Comparison of ENCODE assay signal across 8 cellular contexts in the genomic region with DNA sequence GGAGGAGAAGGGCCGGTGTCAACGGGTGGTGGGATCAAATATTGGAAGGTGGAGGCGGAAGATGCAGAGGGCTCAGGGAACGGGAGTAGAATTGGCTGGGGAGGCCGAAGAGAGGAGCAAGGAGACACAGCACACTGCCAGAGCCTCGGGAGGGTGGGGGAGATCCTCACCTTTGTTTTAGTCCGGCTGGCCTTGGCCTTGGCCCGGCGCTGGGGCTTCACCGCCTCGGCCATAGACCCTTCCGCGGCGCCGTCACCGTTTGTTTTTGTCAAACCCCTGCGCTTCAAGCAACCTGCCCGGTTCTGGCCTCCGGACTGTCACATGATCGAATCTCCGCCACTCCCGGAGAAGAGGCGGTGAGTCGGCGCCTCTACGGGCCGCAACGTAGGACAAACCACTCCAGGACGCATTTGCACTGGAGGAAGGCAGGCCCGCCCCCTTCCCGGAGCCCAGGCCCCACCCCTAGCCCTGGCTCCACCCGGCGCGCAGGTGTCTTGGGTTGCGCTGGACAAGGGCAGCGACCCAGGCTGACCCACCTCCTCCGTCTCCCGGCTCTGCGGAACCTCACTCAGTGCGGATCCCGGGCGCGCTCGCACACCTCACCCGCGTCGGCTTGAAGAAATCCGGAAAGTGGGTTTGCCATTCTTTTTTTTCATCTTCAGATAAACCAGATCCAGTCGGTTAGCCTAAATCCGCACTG. TPM values are rescaled to one million over a fixed set of nuclear protein-coding genes. Genes with fewer than 3 reads are reported as not detected.
DNase-seq lines count a peak whose midpoint lies in the region; ATAC-seq and TF ChIP-seq lines count a peak whose summit lies in the region.

A gene with protein sequence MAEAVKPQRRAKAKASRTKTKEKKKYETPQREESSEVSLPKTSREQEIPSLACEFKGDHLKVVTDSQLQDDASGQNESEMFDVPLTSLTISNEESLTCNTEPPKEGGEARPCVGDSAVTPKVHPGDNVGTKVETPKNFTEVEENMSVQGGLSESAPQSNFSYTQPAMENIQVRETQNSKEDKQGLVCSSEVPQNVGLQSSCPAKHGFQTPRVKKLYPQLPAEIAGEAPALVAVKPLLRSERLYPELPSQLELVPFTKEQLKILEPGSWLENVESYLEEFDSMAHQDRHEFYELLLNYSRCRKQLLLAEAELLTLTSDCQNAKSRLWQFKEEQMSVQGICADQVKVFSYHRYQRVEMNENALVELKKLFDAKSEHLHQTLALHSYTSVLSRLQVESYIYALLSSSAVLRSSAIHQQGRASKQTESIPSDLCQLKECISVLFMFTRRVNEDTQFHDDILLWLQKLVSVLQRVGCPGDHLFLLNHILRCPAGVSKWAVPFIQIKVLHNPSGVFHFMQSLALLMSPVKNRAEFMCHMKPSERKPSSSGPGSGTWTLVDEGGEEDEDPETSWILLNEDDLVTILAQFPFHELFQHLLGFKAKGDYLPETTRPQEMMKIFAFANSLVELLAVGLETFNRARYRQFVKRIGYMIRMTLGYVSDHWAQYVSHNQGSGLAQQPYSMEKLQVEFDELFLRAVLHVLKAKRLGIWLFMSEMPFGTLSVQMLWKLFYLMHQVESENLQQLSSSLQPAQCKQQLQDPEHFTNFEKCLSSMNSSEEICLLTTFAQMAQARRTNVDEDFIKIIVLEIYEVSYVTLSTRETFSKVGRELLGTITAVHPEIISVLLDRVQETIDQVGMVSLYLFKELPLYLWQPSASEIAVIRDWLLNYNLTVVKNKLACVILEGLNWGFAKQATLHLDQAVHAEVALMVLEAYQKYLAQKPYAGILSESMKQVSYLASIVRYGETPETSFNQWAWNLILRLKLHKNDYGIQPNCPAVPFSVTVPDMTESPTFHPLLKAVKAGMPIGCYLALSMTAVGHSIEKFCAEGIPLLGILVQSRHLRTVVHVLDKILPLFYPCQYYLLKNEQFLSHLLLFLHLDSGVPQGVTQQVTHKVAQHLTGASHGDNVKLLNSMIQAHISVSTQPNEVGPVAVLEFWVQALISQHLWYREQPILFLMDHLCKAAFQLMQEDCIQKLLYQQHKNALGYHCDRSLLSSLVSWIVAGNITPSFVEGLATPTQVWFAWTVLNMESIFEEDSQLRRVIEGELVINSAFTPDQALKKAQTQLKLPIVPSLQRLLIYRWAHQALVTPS (N-terminal part only) (minus strand): TSS at position 323 of the 700 bp plus-strand sequence. CDS start 90 bp downstream, at position 233.

- ATAC-seq in GM21619 (IDR thresholded peaks at IDR 0.05; ENCODE audit: unreplicated experiment) (peak; percentile 96), mucosa of descending colon (peak; percentile 100)

- intact Hi-C loops in mucosa of descending colon (cut with DNase I, micrococcal nuclease), result loop anchor here in 1 of 2 donors (10.0 kb wide), 1 partner anchor 108 kb away; the partner anchor contains the start of gene PSTPIP2

- TF ChIP-seq RAD21 in Ishikawa (IDR thresholded peaks at IDR 0.05; ENCODE audit: low read depth), result no peak

- no peaks in the 10 kb centered on the region for H3K36me3 ChIP-seq in mucosa of descending colon (ENCODE audit: low read depth)

- H3K9me3 ChIP-seq in mucosa of descending colon, result no peaks in the 10 kb centered on the region

- TF ChIP-seq CTCF in epithelial cell of proximal tubule (conservative IDR thresholded peaks at IDR 0.05; ENCODE audit: low read depth, low read length) (no peak), mucosa of descending colon (IDR thresholded peaks at IDR 0.05) (no peak)

- TF ChIP-seq EP300 in Ishikawa (IDR thresholded peaks at IDR 0.05; ENCODE audit: borderline replicate concordance), result no peak

- peaks cover 13% of the 10 kb centered on the region for H3K4me1 ChIP-seq in mucosa of descending colon (ENCODE audit: low read depth)

- peak; percentile 87 for DNase-seq in DMS153 treated with DMSO at 0.1 percent for 48 hours (lab: John Stamatoyannopoulos, UW; ENCODE audit: unreplicated experiment)
- peak; percentile 64 for DNase-seq in OCI-M2 (lab: John Stamatoyannopoulos, UW; ENCODE audit: unreplicated experiment)
- DNase-seq in activated T-cell treated with anti-CD3 and anti-CD28 coated beads for 4 hours, result peak; percentile 85
- DNase-seq in epithelial cell of proximal tubule (ENCODE audit: low read depth), result peak; percentile 71
- DNase-seq in mucosa of descending colon, result peak; percentile 98
- peak; percentile 72 to 84 for DNase-seq in stimulated activated CD8-positive, alpha-beta memory T cell treated with anti-CD3 and anti-CD28 coated beads, Interleukin-4, amount 100 ng/mL, for 1 hour (ENCODE audit: low read depth in 2 of 2, low spot score in 1 of 2)

- H3K4me3 ChIP-seq in epithelial cell of proximal tubule (ENCODE audit: low read depth, low read length), result peak within 1 kb of the TSS; percentile 92
- H3K4me3 ChIP-seq in mucosa of descending colon, result peak within 1 kb of the TSS; percentile 52

TF ChIP-seq in Ishikawa, 13 proteins besides CTCF, POLR2A, EP300 and RAD21:
- no peak for TF ChIP-seq CEBPB (IDR thresholded peaks at IDR 0.05)
- no peak for TF ChIP-seq ZBTB7A (IDR thresholded peaks at IDR 0.05; ENCODE audit: low read depth)
- peak; percentile 55 for TF ChIP-seq MAX (IDR thresholded peaks at IDR 0.05)
- TF ChIP-seq EGR1 (IDR thresholded peaks at IDR 0.05), result peak; percentile 44; the same call in 1 of the 2 replicates
- peak; percentile 47; the same call in 1 of the 2 replicates for TF ChIP-seq TCF12 (IDR thresholded peaks at IDR 0.05; ENCODE audit: low read depth)
- peak; percentile 51; the same call in 1 of the 2 replicates for TF ChIP-seq YY1 (IDR thresholded peaks at IDR 0.05; ENCODE audit: low read depth)
- no peak for TF ChIP-seq FOXM1 (IDR thresholded peaks at IDR 0.05; ENCODE audit: borderline replicate concordance, low read depth)
- TF ChIP-seq, protein P1, sequence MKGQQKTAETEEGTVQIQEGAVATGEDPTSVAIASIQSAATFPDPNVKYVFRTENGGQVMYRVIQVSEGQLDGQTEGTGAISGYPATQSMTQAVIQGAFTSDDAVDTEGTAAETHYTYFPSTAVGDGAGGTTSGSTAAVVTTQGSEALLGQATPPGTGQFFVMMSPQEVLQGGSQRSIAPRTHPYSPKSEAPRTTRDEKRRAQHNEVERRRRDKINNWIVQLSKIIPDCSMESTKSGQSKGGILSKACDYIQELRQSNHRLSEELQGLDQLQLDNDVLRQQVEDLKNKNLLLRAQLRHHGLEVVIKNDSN (IDR thresholded peaks at IDR 0.05), result peak; percentile 96
- no peak for TF ChIP-seq TAF1 (IDR thresholded peaks at IDR 0.05; ENCODE audit: low read depth)
- TF ChIP-seq, protein P2, sequence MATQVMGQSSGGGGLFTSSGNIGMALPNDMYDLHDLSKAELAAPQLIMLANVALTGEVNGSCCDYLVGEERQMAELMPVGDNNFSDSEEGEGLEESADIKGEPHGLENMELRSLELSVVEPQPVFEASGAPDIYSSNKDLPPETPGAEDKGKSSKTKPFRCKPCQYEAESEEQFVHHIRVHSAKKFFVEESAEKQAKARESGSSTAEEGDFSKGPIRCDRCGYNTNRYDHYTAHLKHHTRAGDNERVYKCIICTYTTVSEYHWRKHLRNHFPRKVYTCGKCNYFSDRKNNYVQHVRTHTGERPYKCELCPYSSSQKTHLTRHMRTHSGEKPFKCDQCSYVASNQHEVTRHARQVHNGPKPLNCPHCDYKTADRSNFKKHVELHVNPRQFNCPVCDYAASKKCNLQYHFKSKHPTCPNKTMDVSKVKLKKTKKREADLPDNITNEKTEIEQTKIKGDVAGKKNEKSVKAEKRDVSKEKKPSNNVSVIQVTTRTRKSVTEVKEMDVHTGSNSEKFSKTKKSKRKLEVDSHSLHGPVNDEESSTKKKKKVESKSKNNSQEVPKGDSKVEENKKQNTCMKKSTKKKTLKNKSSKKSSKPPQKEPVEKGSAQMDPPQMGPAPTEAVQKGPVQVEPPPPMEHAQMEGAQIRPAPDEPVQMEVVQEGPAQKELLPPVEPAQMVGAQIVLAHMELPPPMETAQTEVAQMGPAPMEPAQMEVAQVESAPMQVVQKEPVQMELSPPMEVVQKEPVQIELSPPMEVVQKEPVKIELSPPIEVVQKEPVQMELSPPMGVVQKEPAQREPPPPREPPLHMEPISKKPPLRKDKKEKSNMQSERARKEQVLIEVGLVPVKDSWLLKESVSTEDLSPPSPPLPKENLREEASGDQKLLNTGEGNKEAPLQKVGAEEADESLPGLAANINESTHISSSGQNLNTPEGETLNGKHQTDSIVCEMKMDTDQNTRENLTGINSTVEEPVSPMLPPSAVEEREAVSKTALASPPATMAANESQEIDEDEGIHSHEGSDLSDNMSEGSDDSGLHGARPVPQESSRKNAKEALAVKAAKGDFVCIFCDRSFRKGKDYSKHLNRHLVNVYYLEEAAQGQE (IDR thresholded peaks at IDR 0.05; ENCODE audit: low read depth), result no peak
- TF ChIP-seq TEAD4 (IDR thresholded peaks at IDR 0.05), result no peak
- no peak for TF ChIP-seq NFIC (IDR thresholded peaks at IDR 0.05)
- 0 out of 2 replicates have a peak, but pooled peaks have one; percentile 29 for TF ChIP-seq CREB1 (IDR thresholded peaks at IDR 0.05; ENCODE audit: low read depth)
TF ChIP-seq in Ishikawa: peak in this region for 6.

RNA-seq across cellular contexts. Expression of the gene that starts here (rescaled TPM):
- total RNA-seq in epithelial cell of proximal tubule (10.7 and 13.6 TPM in 2 replicates), mucosa of descending colon (10 to 100 TPM; 21.7 to 29.0 (median 25.6) TPM)

Comparison
In these comparisons a context has a peak if more than half of its experiments do, and no peak if none do; other contexts are left out.
1. Peak in every context shown above with its lines: DNase-seq, ATAC-seq and H3K4me3 ChIP-seq.